In the genomic region with DNA sequence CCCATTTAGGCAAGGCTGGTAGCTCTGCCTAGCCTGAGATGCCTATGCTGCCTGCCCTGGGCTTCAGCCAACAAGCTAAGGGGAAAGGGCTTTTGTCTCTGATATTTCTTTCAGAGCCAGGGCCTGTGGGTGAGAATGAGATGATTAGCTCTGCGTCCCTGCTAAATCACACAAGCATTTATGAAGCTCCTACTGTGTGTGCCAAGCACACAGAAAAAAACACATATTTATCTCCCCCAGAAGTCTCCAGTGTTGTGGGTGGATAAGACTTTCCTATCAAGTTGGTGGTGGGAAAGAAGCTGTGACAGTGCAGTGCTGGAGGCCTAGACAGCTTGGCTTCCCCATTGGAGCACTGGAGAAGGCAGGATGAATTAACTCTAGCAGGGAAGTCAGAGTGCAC, we compare ENCODE assay signal across 1 cellular context.
TF ChIP-seq lines count a peak whose summit lies in the region.

No MANE protein-coding gene starts in this region.

TF ChIP-seq in H1, 55 proteins besides CTCF, POLR2A, EP300 and RAD21:
- no peak for TF ChIP-seq NRF1 (IDR thresholded peaks at IDR 0.05; ENCODE audit: low read depth, low read length)
- no peak for TF ChIP-seq RBBP5 (IDR thresholded peaks at IDR 0.05; ENCODE audit: borderline replicate concordance, low read depth, low read length)
- TF ChIP-seq, protein P1, sequence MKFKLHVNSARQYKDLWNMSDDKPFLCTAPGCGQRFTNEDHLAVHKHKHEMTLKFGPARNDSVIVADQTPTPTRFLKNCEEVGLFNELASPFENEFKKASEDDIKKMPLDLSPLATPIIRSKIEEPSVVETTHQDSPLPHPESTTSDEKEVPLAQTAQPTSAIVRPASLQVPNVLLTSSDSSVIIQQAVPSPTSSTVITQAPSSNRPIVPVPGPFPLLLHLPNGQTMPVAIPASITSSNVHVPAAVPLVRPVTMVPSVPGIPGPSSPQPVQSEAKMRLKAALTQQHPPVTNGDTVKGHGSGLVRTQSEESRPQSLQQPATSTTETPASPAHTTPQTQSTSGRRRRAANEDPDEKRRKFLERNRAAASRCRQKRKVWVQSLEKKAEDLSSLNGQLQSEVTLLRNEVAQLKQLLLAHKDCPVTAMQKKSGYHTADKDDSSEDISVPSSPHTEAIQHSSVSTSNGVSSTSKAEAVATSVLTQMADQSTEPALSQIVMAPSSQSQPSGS (IDR thresholded peaks at IDR 0.05; ENCODE audit: low read length): no peak
- no peak for TF ChIP-seq BRCA1 (IDR thresholded peaks at IDR 0.05; ENCODE audit: low read depth, low read length)
- TF ChIP-seq, protein P2, sequence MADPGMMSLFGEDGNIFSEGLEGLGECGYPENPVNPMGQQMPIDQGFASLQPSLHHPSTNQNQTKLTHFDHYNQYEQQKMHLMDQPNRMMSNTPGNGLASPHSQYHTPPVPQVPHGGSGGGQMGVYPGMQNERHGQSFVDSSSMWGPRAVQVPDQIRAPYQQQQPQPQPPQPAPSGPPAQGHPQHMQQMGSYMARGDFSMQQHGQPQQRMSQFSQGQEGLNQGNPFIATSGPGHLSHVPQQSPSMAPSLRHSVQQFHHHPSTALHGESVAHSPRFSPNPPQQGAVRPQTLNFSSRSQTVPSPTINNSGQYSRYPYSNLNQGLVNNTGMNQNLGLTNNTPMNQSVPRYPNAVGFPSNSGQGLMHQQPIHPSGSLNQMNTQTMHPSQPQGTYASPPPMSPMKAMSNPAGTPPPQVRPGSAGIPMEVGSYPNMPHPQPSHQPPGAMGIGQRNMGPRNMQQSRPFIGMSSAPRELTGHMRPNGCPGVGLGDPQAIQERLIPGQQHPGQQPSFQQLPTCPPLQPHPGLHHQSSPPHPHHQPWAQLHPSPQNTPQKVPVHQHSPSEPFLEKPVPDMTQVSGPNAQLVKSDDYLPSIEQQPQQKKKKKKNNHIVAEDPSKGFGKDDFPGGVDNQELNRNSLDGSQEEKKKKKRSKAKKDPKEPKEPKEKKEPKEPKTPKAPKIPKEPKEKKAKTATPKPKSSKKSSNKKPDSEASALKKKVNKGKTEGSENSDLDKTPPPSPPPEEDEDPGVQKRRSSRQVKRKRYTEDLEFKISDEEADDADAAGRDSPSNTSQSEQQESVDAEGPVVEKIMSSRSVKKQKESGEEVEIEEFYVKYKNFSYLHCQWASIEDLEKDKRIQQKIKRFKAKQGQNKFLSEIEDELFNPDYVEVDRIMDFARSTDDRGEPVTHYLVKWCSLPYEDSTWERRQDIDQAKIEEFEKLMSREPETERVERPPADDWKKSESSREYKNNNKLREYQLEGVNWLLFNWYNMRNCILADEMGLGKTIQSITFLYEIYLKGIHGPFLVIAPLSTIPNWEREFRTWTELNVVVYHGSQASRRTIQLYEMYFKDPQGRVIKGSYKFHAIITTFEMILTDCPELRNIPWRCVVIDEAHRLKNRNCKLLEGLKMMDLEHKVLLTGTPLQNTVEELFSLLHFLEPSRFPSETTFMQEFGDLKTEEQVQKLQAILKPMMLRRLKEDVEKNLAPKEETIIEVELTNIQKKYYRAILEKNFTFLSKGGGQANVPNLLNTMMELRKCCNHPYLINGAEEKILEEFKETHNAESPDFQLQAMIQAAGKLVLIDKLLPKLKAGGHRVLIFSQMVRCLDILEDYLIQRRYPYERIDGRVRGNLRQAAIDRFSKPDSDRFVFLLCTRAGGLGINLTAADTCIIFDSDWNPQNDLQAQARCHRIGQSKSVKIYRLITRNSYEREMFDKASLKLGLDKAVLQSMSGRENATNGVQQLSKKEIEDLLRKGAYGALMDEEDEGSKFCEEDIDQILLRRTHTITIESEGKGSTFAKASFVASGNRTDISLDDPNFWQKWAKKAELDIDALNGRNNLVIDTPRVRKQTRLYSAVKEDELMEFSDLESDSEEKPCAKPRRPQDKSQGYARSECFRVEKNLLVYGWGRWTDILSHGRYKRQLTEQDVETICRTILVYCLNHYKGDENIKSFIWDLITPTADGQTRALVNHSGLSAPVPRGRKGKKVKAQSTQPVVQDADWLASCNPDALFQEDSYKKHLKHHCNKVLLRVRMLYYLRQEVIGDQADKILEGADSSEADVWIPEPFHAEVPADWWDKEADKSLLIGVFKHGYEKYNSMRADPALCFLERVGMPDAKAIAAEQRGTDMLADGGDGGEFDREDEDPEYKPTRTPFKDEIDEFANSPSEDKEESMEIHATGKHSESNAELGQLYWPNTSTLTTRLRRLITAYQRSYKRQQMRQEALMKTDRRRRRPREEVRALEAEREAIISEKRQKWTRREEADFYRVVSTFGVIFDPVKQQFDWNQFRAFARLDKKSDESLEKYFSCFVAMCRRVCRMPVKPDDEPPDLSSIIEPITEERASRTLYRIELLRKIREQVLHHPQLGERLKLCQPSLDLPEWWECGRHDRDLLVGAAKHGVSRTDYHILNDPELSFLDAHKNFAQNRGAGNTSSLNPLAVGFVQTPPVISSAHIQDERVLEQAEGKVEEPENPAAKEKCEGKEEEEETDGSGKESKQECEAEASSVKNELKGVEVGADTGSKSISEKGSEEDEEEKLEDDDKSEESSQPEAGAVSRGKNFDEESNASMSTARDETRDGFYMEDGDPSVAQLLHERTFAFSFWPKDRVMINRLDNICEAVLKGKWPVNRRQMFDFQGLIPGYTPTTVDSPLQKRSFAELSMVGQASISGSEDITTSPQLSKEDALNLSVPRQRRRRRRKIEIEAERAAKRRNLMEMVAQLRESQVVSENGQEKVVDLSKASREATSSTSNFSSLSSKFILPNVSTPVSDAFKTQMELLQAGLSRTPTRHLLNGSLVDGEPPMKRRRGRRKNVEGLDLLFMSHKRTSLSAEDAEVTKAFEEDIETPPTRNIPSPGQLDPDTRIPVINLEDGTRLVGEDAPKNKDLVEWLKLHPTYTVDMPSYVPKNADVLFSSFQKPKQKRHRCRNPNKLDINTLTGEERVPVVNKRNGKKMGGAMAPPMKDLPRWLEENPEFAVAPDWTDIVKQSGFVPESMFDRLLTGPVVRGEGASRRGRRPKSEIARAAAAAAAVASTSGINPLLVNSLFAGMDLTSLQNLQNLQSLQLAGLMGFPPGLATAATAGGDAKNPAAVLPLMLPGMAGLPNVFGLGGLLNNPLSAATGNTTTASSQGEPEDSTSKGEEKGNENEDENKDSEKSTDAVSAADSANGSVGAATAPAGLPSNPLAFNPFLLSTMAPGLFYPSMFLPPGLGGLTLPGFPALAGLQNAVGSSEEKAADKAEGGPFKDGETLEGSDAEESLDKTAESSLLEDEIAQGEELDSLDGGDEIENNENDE (IDR thresholded peaks at IDR 0.05; ENCODE audit: insufficient replicate concordance, low read length): no peak
- no peak for TF ChIP-seq CBX5 (IDR thresholded peaks at IDR 0.05; ENCODE audit: low read depth, low read length)
- TF ChIP-seq CREB1 (IDR thresholded peaks at IDR 0.05): no peak
- no peak for TF ChIP-seq TCF12 (IDR thresholded peaks at IDR 0.05; ENCODE audit: low read depth, low read length)
- TF ChIP-seq SIX5 (IDR thresholded peaks at IDR 0.05; ENCODE audit: low read depth, low read length): no peak
- TF ChIP-seq GTF2F1 (IDR thresholded peaks at IDR 0.05; ENCODE audit: borderline replicate concordance, low read depth, low read length): no peak
- TF ChIP-seq BACH1 (IDR thresholded peaks at IDR 0.05; ENCODE audit: low read length): no peak
